ENCODE assay signal across 1 cellular context in the genomic region with DNA sequence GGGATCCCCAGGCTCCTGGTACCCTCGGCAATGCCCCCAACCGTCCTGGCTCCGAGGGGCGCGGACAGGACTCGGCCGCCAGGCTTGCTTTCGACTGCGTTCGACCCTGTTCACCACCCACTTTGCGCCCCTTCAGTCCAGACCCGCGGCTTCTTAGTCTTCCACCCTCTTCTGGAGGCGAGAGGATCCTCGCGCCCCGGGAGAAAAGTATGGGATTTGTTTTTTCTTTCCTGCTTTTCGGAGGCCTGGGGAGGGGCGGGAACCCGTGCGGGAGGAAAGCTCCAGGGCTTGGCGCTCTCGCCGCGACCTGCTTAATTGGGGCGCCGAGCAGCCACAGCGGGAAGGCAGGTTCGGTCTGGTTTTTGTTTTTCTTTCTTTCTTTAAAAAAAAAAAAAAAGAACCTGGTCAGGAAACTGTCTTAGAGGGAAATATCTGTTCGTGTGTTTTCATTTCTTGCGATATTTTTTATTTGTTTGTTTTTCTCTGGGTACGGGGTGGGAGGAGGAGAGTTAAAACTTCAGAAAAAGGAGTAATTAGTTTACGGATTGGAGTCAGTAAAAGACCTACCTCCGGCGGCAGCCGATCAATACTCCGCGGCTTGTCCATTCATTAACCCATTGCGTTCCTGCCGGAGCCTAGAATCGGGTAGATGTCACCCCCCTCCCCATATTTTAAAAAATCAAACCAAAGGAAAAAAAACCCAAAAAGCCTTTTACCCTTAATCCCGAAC.
TF ChIP-seq lines count a peak whose summit lies in the region.

No MANE protein-coding gene starts in this region.

TF ChIP-seq in liver, 16 proteins besides CTCF, POLR2A, EP300 and RAD21 (continued from another document):
- TF ChIP-seq, protein P1, sequence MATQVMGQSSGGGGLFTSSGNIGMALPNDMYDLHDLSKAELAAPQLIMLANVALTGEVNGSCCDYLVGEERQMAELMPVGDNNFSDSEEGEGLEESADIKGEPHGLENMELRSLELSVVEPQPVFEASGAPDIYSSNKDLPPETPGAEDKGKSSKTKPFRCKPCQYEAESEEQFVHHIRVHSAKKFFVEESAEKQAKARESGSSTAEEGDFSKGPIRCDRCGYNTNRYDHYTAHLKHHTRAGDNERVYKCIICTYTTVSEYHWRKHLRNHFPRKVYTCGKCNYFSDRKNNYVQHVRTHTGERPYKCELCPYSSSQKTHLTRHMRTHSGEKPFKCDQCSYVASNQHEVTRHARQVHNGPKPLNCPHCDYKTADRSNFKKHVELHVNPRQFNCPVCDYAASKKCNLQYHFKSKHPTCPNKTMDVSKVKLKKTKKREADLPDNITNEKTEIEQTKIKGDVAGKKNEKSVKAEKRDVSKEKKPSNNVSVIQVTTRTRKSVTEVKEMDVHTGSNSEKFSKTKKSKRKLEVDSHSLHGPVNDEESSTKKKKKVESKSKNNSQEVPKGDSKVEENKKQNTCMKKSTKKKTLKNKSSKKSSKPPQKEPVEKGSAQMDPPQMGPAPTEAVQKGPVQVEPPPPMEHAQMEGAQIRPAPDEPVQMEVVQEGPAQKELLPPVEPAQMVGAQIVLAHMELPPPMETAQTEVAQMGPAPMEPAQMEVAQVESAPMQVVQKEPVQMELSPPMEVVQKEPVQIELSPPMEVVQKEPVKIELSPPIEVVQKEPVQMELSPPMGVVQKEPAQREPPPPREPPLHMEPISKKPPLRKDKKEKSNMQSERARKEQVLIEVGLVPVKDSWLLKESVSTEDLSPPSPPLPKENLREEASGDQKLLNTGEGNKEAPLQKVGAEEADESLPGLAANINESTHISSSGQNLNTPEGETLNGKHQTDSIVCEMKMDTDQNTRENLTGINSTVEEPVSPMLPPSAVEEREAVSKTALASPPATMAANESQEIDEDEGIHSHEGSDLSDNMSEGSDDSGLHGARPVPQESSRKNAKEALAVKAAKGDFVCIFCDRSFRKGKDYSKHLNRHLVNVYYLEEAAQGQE (IDR thresholded peaks at IDR 0.05) = no peak
- TF ChIP-seq RXRA (IDR thresholded peaks at IDR 0.05) (no peak), YY1 (IDR thresholded peaks at IDR 0.05) (no peak), JUND (IDR thresholded peaks at IDR 0.05) (no peak)
- TF ChIP-seq, protein P2, sequence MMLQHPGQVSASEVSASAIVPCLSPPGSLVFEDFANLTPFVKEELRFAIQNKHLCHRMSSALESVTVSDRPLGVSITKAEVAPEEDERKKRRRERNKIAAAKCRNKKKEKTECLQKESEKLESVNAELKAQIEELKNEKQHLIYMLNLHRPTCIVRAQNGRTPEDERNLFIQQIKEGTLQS (IDR thresholded peaks at IDR 0.05) = no peak
